9 cellular contexts compared by ENCODE assay signal in genomic region chr13:99314640-99315176, GRCh38. TPM values are rescaled to one million over a fixed set of nuclear protein-coding genes. Genes with fewer than 3 reads are reported as not detected.
DNase-seq lines count a peak whose midpoint lies in the region; ATAC-seq and TF ChIP-seq lines count a peak whose summit lies in the region.
"Had no signal": no experiment of that assay in that cellular context is flagged by ENCODE, and none has a peak within 500 bp of the region (broad histone marks: within the 10 kb centered on the region; RNA-seq: fewer than 3 reads in every experiment).

No MANE protein-coding gene starts in this region.

- H3K4me1 Mint-ChIP-seq in activated CD4-positive, alpha-beta T cell treated with anti-CD3 and anti-CD28 coated beads, Interleukin-2, amount 10 ng/mL, durations not matched to agents 24 days and 14 days: peaks cover 67% of the 10 kb centered on the region

- intact Hi-C loops in HCT116 (cut with micrococcal nuclease): no loop called here
- intact Hi-C loops in activated CD4-positive, alpha-beta T cell treated with anti-CD3 and anti-CD28 coated beads, Interleukin-2, amount 10 ng/mL, durations not matched to agents 24 days and 14 days (cut with micrococcal nuclease): loop anchor here (1.0 to 5.0 kb wide), 8 partner anchors 7 to 742 kb away; partner anchors contain the start of gene GPR183
- intact Hi-C loops in uterus (cut with DNase I; ENCODE audit: low total_unique reads): no loop called here

- H3K4me3 Mint-ChIP-seq in activated CD4-positive, alpha-beta T cell treated with anti-CD3 and anti-CD28 coated beads, Interleukin-2, amount 10 ng/mL, durations not matched to agents 24 days and 14 days: peak overlapping the region; percentile 76

- peaks cover 32% of the 10 kb centered on the region for H3K79me2 ChIP-seq in HCT116 (ENCODE audit: insufficient read depth, low read length)

- POLR2A ChIA-PET in HCT116 (lab: Charles Lee): interaction anchor here (0.9 kb wide), 1 partner anchor 31 kb away, joined by 3 read pairs; no protein-coding TSS in a partner anchor

- TF ChIP-seq POLR2A in HCT116 (IDR thresholded peaks at IDR 0.05; ENCODE audit: borderline replicate concordance, extremely low read depth, insufficient read depth, insufficient read length) (no peak), uterus (IDR thresholded peaks at IDR 0.05) (no peak)

- H3K9me3 Mint-ChIP-seq in activated CD4-positive, alpha-beta T cell treated with anti-CD3 and anti-CD28 coated beads, Interleukin-2, amount 10 ng/mL, durations not matched to agents 24 days and 14 days: peaks cover 11% of the 10 kb centered on the region

- H2AFZ ChIP-seq in HCT116 (ENCODE audit: low read depth, low read length, poor library complexity, severe bottlenecking): no peak overlapping the region

- CTCF ChIA-PET in HCT116 (lab: Charles Lee): no interaction called here

- H3K27me3 ChIP-seq in HCT116 (ENCODE audit: insufficient read depth, low read length) (no peaks in the 10 kb centered on the region), uterus (no peaks in the 10 kb centered on the region)
- no peaks in the 10 kb centered on the region for H3K27me3 ChIP-seq in effector memory CD4-positive, alpha-beta T cell (replicated peaks; ENCODE audit: control insufficient read depth, insufficient read depth, low read length, poor library complexity, severe bottlenecking)

- no peaks in the 10 kb centered on the region for H3K36me3 ChIP-seq in HCT116 (ENCODE audit: control insufficient read depth in 1 of 2, insufficient read depth in 2 of 2, low read length in 2 of 2)
- H3K36me3 ChIP-seq in effector memory CD4-positive, alpha-beta T cell (ENCODE audit: control insufficient read depth, insufficient read depth, low read length): peaks cover 6% of the 10 kb centered on the region
- H3K36me3 ChIP-seq in uterus: no peaks in the 10 kb centered on the region

- peak overlapping the region; percentile 61 for H3K9ac ChIP-seq in HCT116 (ENCODE audit: low read length)

- H3K27ac ChIP-seq in HCT116 (ENCODE audit: low read depth, low read length) (peak overlapping the region; percentile 70), substantia nigra (ENCODE audit: low read depth, low read length, poor library complexity, severe bottlenecking) (no peak overlapping the region), uterus (no peak overlapping the region)
- H3K27ac ChIP-seq in effector memory CD4-positive, alpha-beta T cell (ENCODE audit: insufficient read depth, low read length, poor library complexity, severe bottlenecking): peak overlapping the region; percentile 91
- H3K27ac ChIP-seq: left ventricle myocardium inferior had no signal

- no peak; the same call in 1 of the 2 replicates for TF ChIP-seq RAD21 in HCT116 (IDR thresholded peaks at IDR 0.05; ENCODE audit: low read depth)

- H3K4me1 ChIP-seq in HCT116 (ENCODE audit: control insufficient read depth in 1 of 2, insufficient read depth in 2 of 2, low read length in 2 of 2) (peaks cover 82 to 99% of the 10 kb centered on the region in 2 experiments), uterus (peaks cover 0 to 13% of the 10 kb centered on the region in 2 donors)
- peaks cover 64% of the 10 kb centered on the region for H3K4me1 ChIP-seq in effector memory CD4-positive, alpha-beta T cell (ENCODE audit: control insufficient read depth, insufficient read depth, low read length, poor library complexity, severe bottlenecking)

- BruUV-seq in HCT116 (replicated peaks; lab: Mats Ljungman, UMichigan): no TSS peak

- TF ChIP-seq CTCF in HCT116 (IDR thresholded peaks at IDR 0.05 in 2 of 3, conservative IDR thresholded peaks at IDR 0.05 in 1 of 3; ENCODE audit: borderline replicate concordance in 1 of 3, insufficient read depth in 1 of 3, low read depth in 2 of 3, low read length in 2 of 3) (no peak), uterus (IDR thresholded peaks at IDR 0.05) (no peak)

- no peaks in the 10 kb centered on the region for H3K9me3 ChIP-seq in HCT116 (ENCODE audit: control insufficient read depth in 1 of 2, insufficient read depth in 1 of 2, low read depth in 1 of 2, low read length in 2 of 2)
- no peaks in the 10 kb centered on the region for H3K9me3 ChIP-seq in effector memory CD4-positive, alpha-beta T cell (ENCODE audit: control insufficient read depth, low read length)
- H3K9me3 ChIP-seq in uterus: no peaks in the 10 kb centered on the region
- H3K9me3 ChIP-seq: left ventricle myocardium inferior had no signal

- RAD21 ChIA-PET in HCT116 (lab: Charles Lee; ENCODE audit: low non-redundant PET in 1 of 2, low total read pairs in 2 of 2, uncharacterized antibody in 2 of 2, unreplicated experiment in 2 of 2): no interaction called here

- peaks cover 35% of the 10 kb centered on the region for H3K36me3 Mint-ChIP-seq in activated CD4-positive, alpha-beta T cell treated with anti-CD3 and anti-CD28 coated beads, Interleukin-2, amount 10 ng/mL, durations not matched to agents 24 days and 14 days (ENCODE audit: low read depth)

- no peaks in the 10 kb centered on the region for H4K20me1 ChIP-seq in HCT116 (ENCODE audit: insufficient read depth)

- H3K4me3 ChIP-seq in HCT116 (replicated peaks in 1 of 2; ENCODE audit: low read depth in 1 of 2, low read length in 2 of 2): peak overlapping the region; percentile 12 to 29; a peak in 3 of 4 replicates
- H3K4me3 ChIP-seq in effector memory CD4-positive, alpha-beta T cell (ENCODE audit: insufficient read depth, low read depth, low read length, poor library complexity, severe bottlenecking): peak overlapping the region; percentile 28
- no peak overlapping the region for H3K4me3 ChIP-seq in uterus
- H3K4me3 ChIP-seq: left ventricle myocardium inferior had no signal

- no peaks in the 10 kb centered on the region for H3K27me3 Mint-ChIP-seq in activated CD4-positive, alpha-beta T cell treated with anti-CD3 and anti-CD28 coated beads, Interleukin-2, amount 10 ng/mL, durations not matched to agents 24 days and 14 days

- H3K4me2 ChIP-seq in HCT116 (ENCODE audit: low read length): peak overlapping the region; percentile 68

- DNase-seq in HCT116 (ENCODE audit: low read depth, low spot score): peak; percentile 96
- peak; percentile 89 for DNase-seq in activated CD4-positive, alpha-beta T cell treated with anti-CD3 and anti-CD28 coated beads, Interleukin-2, amount 10 ng/mL, durations not matched to agents 24 days and 14 days
- peak; percentile 30 to 55 (median 50) for DNase-seq in effector memory CD4-positive, alpha-beta T cell
- peak; percentile 78 for DNase-seq in stimulated activated CD4-positive, alpha-beta T cell treated with anti-CD3 and anti-CD28 coated beads, Interleukin-2, amount 100 ng/mL, for 4 hours (ENCODE audit: low read depth)
- no peak for DNase-seq in HPDE6-E6E7 (ENCODE audit: extremely low spot score)
- DNase-seq in substantia nigra (lab: John Stamatoyannopoulos, UW): no peak
- DNase-seq in cerebellum (ENCODE audit: low spot score): no peak
- DNase-seq in uterus: no peak
- DNase-seq: left ventricle myocardium inferior had no signal

- no peaks in the 10 kb centered on the region for H3K9me2 ChIP-seq in HCT116 (ENCODE audit: insufficient read depth)

- ATAC-seq in HCT116: peak; percentile 73

- H3K27ac Mint-ChIP-seq in activated CD4-positive, alpha-beta T cell treated with anti-CD3 and anti-CD28 coated beads, Interleukin-2, amount 10 ng/mL, durations not matched to agents 24 days and 14 days: peak overlapping the region; percentile 94

TF ChIP-seq in HCT116, 20 proteins besides CTCF, POLR2A, EP300 and RAD21 (continues in another document):
- peak; percentile 54 for TF ChIP-seq POLR2AphosphoS5 (IDR thresholded peaks at IDR 0.05; ENCODE audit: low read depth, low read length)
- peak; percentile 60 for TF ChIP-seq FOSL1 (IDR thresholded peaks at IDR 0.05; ENCODE audit: low read depth)
- TF ChIP-seq SP1 (IDR thresholded peaks at IDR 0.05; ENCODE audit: low read depth): peak; percentile 94
- TF ChIP-seq ATF3 (IDR thresholded peaks at IDR 0.05): no peak; the same call in 1 of the 2 replicates
- peak; percentile 76; the same call in 1 of the 2 replicates for TF ChIP-seq CEBPB (IDR thresholded peaks at IDR 0.05; ENCODE audit: low read depth)
- peak; percentile 97 for TF ChIP-seq CBX3 (IDR thresholded peaks at IDR 0.05; ENCODE audit: low read depth)
- TF ChIP-seq MAX (IDR thresholded peaks at IDR 0.05): peak; percentile 84
- peak; percentile 94 for TF ChIP-seq SIN3A (IDR thresholded peaks at IDR 0.05; ENCODE audit: low read depth)
- TF ChIP-seq SRF (IDR thresholded peaks at IDR 0.05; ENCODE audit: low read depth): no peak
- TF ChIP-seq ZNF274 (IDR thresholded peaks at IDR 0.05; ENCODE audit: low read depth, low read length): no peak

RNA-seq across cellular contexts. Expression of gene GPR183, which starts 7.5 kb away (rescaled TPM):
- 0.30 TPM for total RNA-seq in HCT116 (2021; ENCODE audit: unreplicated experiment)
- polyA plus RNA-seq in HCT116 (2012): 0.13 and 0.19 TPM in 2 replicates
- total RNA-seq in activated CD4-positive, alpha-beta T cell treated with anti-CD3 and anti-CD28 coated beads, Interleukin-2, amount 10 ng/mL, durations not matched to agents 24 days and 14 days: 36.8 and 37.1 TPM in 2 replicates
- total RNA-seq in cerebellum: 1.1 TPM
- total RNA-seq in uterus: 10 to 100 TPM in 1 of 4 donors, 1 to 10 TPM in 3; 2.0 to 10.8 (median 3.8) TPM

RNA-seq across cellular contexts. Expression of gene GPR18, which starts 56.5 kb away (rescaled TPM):
- total RNA-seq in HCT116 (2021; ENCODE audit: unreplicated experiment) (not detected), cerebellum (not detected), uterus (1 to 10 TPM in 2 of 4 donors, not detected in 2; 1.1 to 2.1 TPM)
- polyA plus RNA-seq in HCT116 (2012): 0.05 and 0.09 TPM in 2 replicates
- total RNA-seq in activated CD4-positive, alpha-beta T cell treated with anti-CD3 and anti-CD28 coated beads, Interleukin-2, amount 10 ng/mL, durations not matched to agents 24 days and 14 days: 5.9 and 6.3 TPM in 2 replicates
- total RNA-seq: left ventricle myocardium inferior had no signal

Comparison
In these comparisons a context has a peak if more than half of its experiments do, and no peak if none do; other contexts are left out.
1. DNase-seq: peak in HCT116 (single experiment), activated CD4-positive, alpha-beta T cell treated with anti-CD3 and anti-CD28 coated beads, Interleukin-2, amount 10 ng/mL, durations not matched to agents 24 days and 14 days (single experiment), effector memory CD4-positive, alpha-beta T cell (3 of 3) and stimulated activated CD4-positive, alpha-beta T cell treated with anti-CD3 and anti-CD28 coated beads, Interleukin-2, amount 100 ng/mL, for 4 hours (single experiment); none in HPDE6-E6E7 (single experiment), substantia nigra (0 of 49), cerebellum (single experiment) and uterus (0 of 2).
2. H3K27ac ChIP-seq: peak in HCT116 (single experiment) and effector memory CD4-positive, alpha-beta T cell (single experiment); none in substantia nigra (single experiment) and uterus (0 of 2).
3. H3K4me3 ChIP-seq: peak in HCT116 (2 of 2) and effector memory CD4-positive, alpha-beta T cell (single experiment); none in uterus (0 of 2).